In genomic region chr17:15958484-15958854, GRCh38 we compare ENCODE assay signal across 1 cellular context.
TF ChIP-seq lines count a peak whose summit lies in the region.

No MANE protein-coding gene starts in this region.

TF ChIP-seq in GM12878, 131 proteins besides CTCF, POLR2A, EP300 and RAD21:
- TF ChIP-seq RBBP5 (conservative IDR thresholded peaks at IDR 0.05), result no peak
- TF ChIP-seq ZBTB11 (CRISPR knock-in tag; IDR thresholded peaks at IDR 0.05), result no peak
- TF ChIP-seq E4F1 (IDR thresholded peaks at IDR 0.05; ENCODE audit: borderline replicate concordance, partially characterized antibody), result no peak
- TF ChIP-seq USF1 (IDR thresholded peaks at IDR 0.05; ENCODE audit: borderline replicate concordance, extremely low read length, insufficient read depth, low read depth, low read length), result no peak
- TF ChIP-seq NFYA (IDR thresholded peaks at IDR 0.05; ENCODE audit: borderline replicate concordance, low read depth, low read length), result no peak
- no peak for TF ChIP-seq HCFC1 (IDR thresholded peaks at IDR 0.05; ENCODE audit: low read length)
- TF ChIP-seq HDGF (IDR thresholded peaks at IDR 0.05), result no peak
- no peak for TF ChIP-seq ATF3 (IDR thresholded peaks at IDR 0.05; ENCODE audit: borderline replicate concordance, extremely low read depth, low read depth, low read length)
- TF ChIP-seq BCLAF1 (IDR thresholded peaks at IDR 0.05), result no peak
- no peak for TF ChIP-seq CBX5 (IDR thresholded peaks at IDR 0.05; ENCODE audit: low read depth)
- no peak for TF ChIP-seq BMI1 (IDR thresholded peaks at IDR 0.05; ENCODE audit: borderline replicate concordance)
- TF ChIP-seq BCL3 (IDR thresholded peaks at IDR 0.05; ENCODE audit: borderline replicate concordance, insufficient read depth, low read depth, low read length, poor library complexity, severe bottlenecking), result no peak
- TF ChIP-seq MYB (IDR thresholded peaks at IDR 0.05; ENCODE audit: borderline replicate concordance, low read depth, low read length), result no peak
